Comparison of ENCODE assay signal across 8 cellular contexts in genomic region chr1:44212355-44213221, GRCh38. TPM values are rescaled to one million over a fixed set of nuclear protein-coding genes. Genes with fewer than 3 reads are reported as not detected.
A peak's percentile ranks its signal among the peaks of the same experiment; 100 is the strongest.
DNase-seq lines count a peak whose midpoint lies in the region; ATAC-seq and TF ChIP-seq lines count a peak whose summit lies in the region.

No MANE protein-coding gene starts in this region.

- H3K4me3 Mint-ChIP-seq in activated naive CD4-positive, alpha-beta T cell treated with anti-CD3 and anti-CD28 coated beads, Interleukin-2, amount 50 U/mL, for 24 hours: peak overlapping the region; percentile 88

- H3K27ac ChIP-seq in layer of hippocampus (ENCODE audit: low read depth, low read length) (peak overlapping the region; percentile 55), stomach (peak overlapping the region in 4 of 5 donors; percentile 73 to 89 (median 81))

- H3K9me3 Mint-ChIP-seq in activated naive CD4-positive, alpha-beta T cell treated with anti-CD3 and anti-CD28 coated beads, Interleukin-2, amount 50 U/mL, for 24 hours: no peaks in the 10 kb centered on the region

- no peak for TF ChIP-seq POLR2A in stomach (IDR thresholded peaks at IDR 0.05)

- H3K4me1 Mint-ChIP-seq in activated naive CD4-positive, alpha-beta T cell treated with anti-CD3 and anti-CD28 coated beads, Interleukin-2, amount 50 U/mL, for 24 hours: peaks cover 34% of the 10 kb centered on the region

- H3K4me3 ChIP-seq in stomach: peak overlapping the region; percentile 80 to 97 (median 88)

- ATAC-seq in GM21619 (IDR thresholded peaks at IDR 0.05; ENCODE audit: unreplicated experiment) (no peak), GM21447 (IDR thresholded peaks at IDR 0.05; ENCODE audit: unreplicated experiment) (no peak)

- H3K36me3 ChIP-seq in stomach: peaks cover 0 to 31% (median 24%) of the 10 kb centered on the region in 4 donors

- H3K36me3 Mint-ChIP-seq in activated naive CD4-positive, alpha-beta T cell treated with anti-CD3 and anti-CD28 coated beads, Interleukin-2, amount 50 U/mL, for 24 hours: peaks cover 4% of the 10 kb centered on the region

- peak; percentile 34 for DNase-seq in activated T-cell treated with anti-CD3 and anti-CD28 coated beads, Interleukin-2, amount 50 U/mL, for 1 hour
- DNase-seq in activated T-cell treated with anti-CD3 and anti-CD28 coated beads for 4 hours (no peak), stomach (no peak), superior temporal gyrus (ENCODE audit: extremely low spot score) (no peak)

- 38 to 40% (median 39%) methylated on average over 9 of the region's 9 CpGs for WGBS in stomach, 5 donors

- peak overlapping the region; percentile 94 for H3K27ac Mint-ChIP-seq in activated naive CD4-positive, alpha-beta T cell treated with anti-CD3 and anti-CD28 coated beads, Interleukin-2, amount 50 U/mL, for 24 hours

- H3K4me1 ChIP-seq in stomach: peaks cover 9 to 31% (median 21%) of the 10 kb centered on the region in 4 donors

- H3K27me3 ChIP-seq in layer of hippocampus (ENCODE audit: control insufficient read depth, insufficient read depth, low read length) (no peaks in the 10 kb centered on the region), stomach (no peaks in the 10 kb centered on the region)

- no peaks in the 10 kb centered on the region for H3K9me3 ChIP-seq in stomach

- TF ChIP-seq EP300 in stomach (IDR thresholded peaks at IDR 0.05): no peak

- intact Hi-C loops in stomach (cut with DNase I; ENCODE audit: low total_unique reads): no loop called here

- no peaks in the 10 kb centered on the region for H3K27me3 Mint-ChIP-seq in activated naive CD4-positive, alpha-beta T cell treated with anti-CD3 and anti-CD28 coated beads, Interleukin-2, amount 50 U/mL, for 24 hours

- TF ChIP-seq CTCF in stomach (IDR thresholded peaks at IDR 0.05): no peak

RNA-seq across cellular contexts. Expression of gene DMAP1, which starts 0.7 kb away (rescaled TPM):
- 100 to 1,000 TPM in 1 of 5 donors, 10 to 100 TPM in 4; 29.7 to 141 (median 90.6) TPM for total RNA-seq in stomach
- 10 to 100 TPM; 35.2 to 65.1 (median 49.7) TPM for polyA plus RNA-seq in stomach
